8 cellular contexts compared by ENCODE assay signal in the genomic region with DNA sequence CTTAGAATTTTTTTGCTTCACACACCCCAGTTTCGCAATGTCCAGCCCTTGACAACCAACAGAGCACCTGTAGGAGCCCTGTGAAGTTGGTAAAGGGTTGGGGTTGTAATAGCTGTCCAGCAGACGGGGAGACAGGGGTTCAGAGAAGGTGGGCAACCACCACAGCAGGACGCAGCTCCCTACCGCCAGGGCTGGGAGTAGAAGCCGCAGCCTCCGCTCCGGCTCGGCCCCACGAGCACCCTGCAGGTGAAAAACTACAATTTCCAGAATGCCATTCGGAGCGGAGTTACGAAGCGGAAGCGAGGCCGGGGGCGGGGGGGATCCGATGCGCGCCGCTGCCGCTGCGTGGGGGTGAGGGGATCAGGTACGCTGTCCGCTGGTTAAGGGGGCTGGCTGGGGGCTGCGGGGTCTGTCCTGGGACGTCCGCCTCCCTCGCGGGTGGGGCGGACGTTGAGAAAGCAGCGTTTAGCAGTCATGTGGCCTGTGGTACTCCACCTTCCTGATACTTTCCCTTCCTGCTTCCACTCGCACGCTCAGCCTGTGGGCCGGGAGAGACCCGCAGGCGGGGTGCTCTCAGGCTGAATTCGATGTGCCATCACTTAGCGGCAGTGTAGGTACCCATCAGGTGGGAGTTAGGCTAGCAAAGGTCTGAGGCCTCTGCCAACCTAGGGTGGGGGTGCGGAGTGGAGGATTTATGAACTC. TPM values are rescaled to one million over a fixed set of nuclear protein-coding genes. Genes with fewer than 3 reads are reported as not detected.
DNase-seq lines count a peak whose midpoint lies in the region; ATAC-seq and TF ChIP-seq lines count a peak whose summit lies in the region.

A gene with protein sequence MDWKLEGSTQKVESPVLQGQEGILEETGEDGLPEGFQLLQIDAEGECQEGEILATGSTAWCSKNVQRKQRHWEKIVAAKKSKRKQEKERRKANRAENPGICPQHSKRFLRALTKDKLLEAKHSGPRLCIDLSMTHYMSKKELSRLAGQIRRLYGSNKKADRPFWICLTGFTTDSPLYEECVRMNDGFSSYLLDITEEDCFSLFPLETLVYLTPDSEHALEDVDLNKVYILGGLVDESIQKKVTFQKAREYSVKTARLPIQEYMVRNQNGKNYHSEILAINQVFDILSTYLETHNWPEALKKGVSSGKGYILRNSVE (plus strand): TSS at position 317 of the 702 bp plus-strand sequence. CDS start 8,127 bp downstream, outside the sequence.

- H3K36me3 ChIP-seq in kidney epithelial cell (ENCODE audit: control insufficient read depth, insufficient read depth, low read length): no peaks in the 10 kb centered on the region

- no peaks in the 10 kb centered on the region for H3K27me3 ChIP-seq in kidney epithelial cell (ENCODE audit: control insufficient read depth, insufficient read depth, low read length)

- TF ChIP-seq CTCF in kidney epithelial cell (IDR thresholded peaks at IDR 0.05; ENCODE audit: insufficient read depth, low read length, poor library complexity, severe bottlenecking): no peak

- DNase-seq in NK-92 treated with Interleukin-12 subunit alpha and Interleukin-12 subunit beta, amount 100 ng/mL, for 24 hours (lab: John Stamatoyannopoulos, UW): peak; percentile 51
- DNase-seq in NK-92 (lab: John Stamatoyannopoulos, UW; ENCODE audit: unreplicated experiment) (no peak), NCI-H2196 (lab: John Stamatoyannopoulos, UW; ENCODE audit: unreplicated experiment) (peak; percentile 69), cerebellum (ENCODE audit: low spot score) (peak; percentile 76), kidney epithelial cell (ENCODE audit: low read depth) (peak; percentile 34)
- DNase-seq in activated CD4-positive, CD25-positive, alpha-beta regulatory T cell treated with anti-CD3 and anti-CD28 coated beads, Interleukin-2, amount 50 U/mL, for 72 hours: peak; percentile 66
- DNase-seq in stimulated activated CD4-positive, alpha-beta T cell treated with anti-CD3 and anti-CD28 coated beads, Interleukin-15, amount 100 ng/mL, for 48 hours (ENCODE audit: low read depth in 2 of 2): peak; percentile 52 to 65

- peak; percentile 77 for ATAC-seq in HG03025 (IDR thresholded peaks at IDR 0.05; ENCODE audit: low FRiP score, unreplicated experiment)

- H3K4me3 ChIP-seq in kidney epithelial cell (ENCODE audit: low read depth, low read length): peak within 1 kb of the TSS; percentile 56

RNA-seq across cellular contexts. Expression of the gene that starts here (rescaled TPM):
- total RNA-seq in cerebellum (5.1 TPM), kidney epithelial cell (3.5 and 4.2 TPM in 2 replicates)
